7 cellular contexts compared by ENCODE assay signal in the genomic region with DNA sequence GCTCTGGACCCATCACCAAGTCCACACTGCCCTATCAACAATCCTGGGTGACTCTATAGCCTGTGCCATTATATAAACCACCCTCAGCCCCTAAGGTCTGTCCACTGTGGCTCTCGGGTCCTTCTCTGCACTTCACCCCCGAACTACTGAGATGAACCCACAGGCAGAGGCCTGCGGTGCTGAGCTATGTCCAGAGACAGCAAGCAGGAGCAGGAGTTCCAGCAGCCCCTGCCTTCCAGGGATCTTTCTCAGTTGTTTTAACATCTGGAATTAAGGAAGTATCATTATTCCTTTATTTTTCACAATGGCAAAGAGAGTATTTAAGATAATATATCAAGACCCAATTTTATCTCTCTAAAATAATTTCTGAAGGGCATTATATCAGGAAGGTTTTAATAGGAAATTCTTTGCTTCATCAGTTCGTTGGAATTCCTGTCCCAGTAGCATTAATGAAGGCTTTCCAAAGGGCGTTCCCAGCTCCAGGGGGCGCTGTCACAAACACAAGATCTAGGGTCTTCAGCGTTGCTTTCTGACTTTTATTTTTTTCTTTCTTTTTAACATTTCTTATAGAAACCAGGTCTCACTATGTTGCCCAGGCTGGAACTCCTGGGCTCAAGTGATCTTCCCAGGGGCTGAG. TPM values are rescaled to one million over a fixed set of nuclear protein-coding genes. Genes with fewer than 3 reads are reported as not detected.
DNase-seq lines count a peak whose midpoint lies in the region; ATAC-seq and TF ChIP-seq lines count a peak whose summit lies in the region.

No MANE protein-coding gene starts in this region.

- H4K20me1 ChIP-seq in OCI-LY1 (ENCODE audit: insufficient read depth, low read length), result no peaks in the 10 kb centered on the region

- H3K9ac ChIP-seq in OCI-LY1 (ENCODE audit: low read length), result no peak overlapping the region

- H3K4me3 Mint-ChIP-seq in effector memory CD8-positive, alpha-beta T cell, result no peak overlapping the region

- no peak overlapping the region for H2AFZ ChIP-seq in OCI-LY1 (ENCODE audit: low read length)

- H3K27ac ChIP-seq in OCI-LY1 (ENCODE audit: low read depth, low read length, poor library complexity, severe bottlenecking), result no peak overlapping the region

- peaks cover 46% of the 10 kb centered on the region for H3K36me3 ChIP-seq in OCI-LY1 (ENCODE audit: insufficient read depth, low read length)

- no peaks in the 10 kb centered on the region for H3K79me2 ChIP-seq in OCI-LY1 (ENCODE audit: insufficient read depth, low read length)

- H3K36me3 Mint-ChIP-seq in effector memory CD8-positive, alpha-beta T cell (ENCODE audit: insufficient read depth), result peaks cover 9% of the 10 kb centered on the region

- H3K4me1 Mint-ChIP-seq in effector memory CD8-positive, alpha-beta T cell (ENCODE audit: low read depth in 2 of 2), result peaks cover 4 to 10% of the 10 kb centered on the region in 2 donors

- ATAC-seq in effector memory CD8-positive, alpha-beta T cell (replicated peaks), result no peak
- ATAC-seq in HG02852 (IDR thresholded peaks at IDR 0.05; ENCODE audit: unreplicated experiment), result no peak

- CTCF ChIA-PET in GM10248 (lab: Yijun Ruan, JAX), result interaction anchor here (0.6 to 3.7 kb wide), 6 partner anchors 12 to 55 kb away, joined by 3 to 23 read pairs (median 3); partner anchors contain the start of gene RRBP1

- TF ChIP-seq CTCF in GM10248 (IDR thresholded peaks at IDR 0.05; ENCODE audit: control extremely low read depth, extremely low read depth, low read depth, missing control alignments) (peak; percentile 32), OCI-LY1 (IDR thresholded peaks at IDR 0.05; ENCODE audit: low read length) (peak; percentile 65), fibroblast of villous mesenchyme (IDR thresholded peaks at IDR 0.05; ENCODE audit: insufficient read depth, low read depth, low read length) (peak; percentile 72), retinal pigment epithelial cell (conservative IDR thresholded peaks at IDR 0.05; ENCODE audit: low read depth, low read length) (peak; percentile 77)

- no peaks in the 10 kb centered on the region for H3K9me3 ChIP-seq in OCI-LY1 (ENCODE audit: low read length)

- peak overlapping the region in 1 of 2 donors; percentile 19 for H3K27ac Mint-ChIP-seq in effector memory CD8-positive, alpha-beta T cell

- no peaks in the 10 kb centered on the region for H3F3A ChIP-seq in OCI-LY1 (ENCODE audit: insufficient read depth, low read length)

- POLR2A ChIA-PET in GM10248 (lab: Yijun Ruan, JAX), result no interaction called here

- no peaks in the 10 kb centered on the region for H3K27me3 ChIP-seq in OCI-LY1 (ENCODE audit: insufficient read depth, low read length)

- peaks cover 41% of the 10 kb centered on the region for H3K4me1 ChIP-seq in OCI-LY1 (ENCODE audit: insufficient read depth, low read length, severe bottlenecking)

- DNase-seq in GM10248 (ENCODE audit: extremely low spot score), result no peak
- DNase-seq in fibroblast of villous mesenchyme (ENCODE audit: low read depth), result peak; percentile 60
- no peak for DNase-seq in retinal pigment epithelial cell (ENCODE audit: low read depth)
- no peak for DNase-seq in HPDE6-E6E7 (ENCODE audit: extremely low spot score)
- DNase-seq in effector memory CD8-positive, alpha-beta T cell, result no peak

- H3K4me2 ChIP-seq in OCI-LY1 (ENCODE audit: low read length), result no peak overlapping the region

- H3K9me3 Mint-ChIP-seq in effector memory CD8-positive, alpha-beta T cell, result no peaks in the 10 kb centered on the region

- H3K9me2 ChIP-seq in OCI-LY1 (ENCODE audit: low read depth, low read length), result no peaks in the 10 kb centered on the region

- no peaks in the 10 kb centered on the region for H3K27me3 Mint-ChIP-seq in effector memory CD8-positive, alpha-beta T cell

- H3K4me3 ChIP-seq in OCI-LY1 (ENCODE audit: low read depth, low read length, poor library complexity, severe bottlenecking), result no peak overlapping the region
- H3K4me3 ChIP-seq in fibroblast of villous mesenchyme (ENCODE audit: low read depth, low read length), result no peak overlapping the region
- H3K4me3 ChIP-seq in retinal pigment epithelial cell (ENCODE audit: low read length), result no peak overlapping the region

RNA-seq across cellular contexts. Expression of gene RRBP1, which starts 27.3 kb away (rescaled TPM):
- total RNA-seq in fibroblast of villous mesenchyme, result 123 and 136 TPM in 2 replicates

RNA-seq across cellular contexts. Expression of gene BANF2, which starts 45.0 kb away (rescaled TPM):
- not detected in 2 replicates for total RNA-seq in fibroblast of villous mesenchyme
